8 cellular contexts compared by ENCODE assay signal in genomic region chr18:23003289-23003688, GRCh38.
"Had no signal": no experiment of that assay in that cellular context is flagged by ENCODE, and none has a peak within 500 bp of the region (broad histone marks: within the 10 kb centered on the region; RNA-seq: fewer than 3 reads in every experiment).

No MANE protein-coding gene starts in this region.

- H3K4me3 ChIP-seq: GM23338 had no signal

- H3K4me3 Mint-ChIP-seq: GM23338, H9, IgD-negative memory B cell had no signal

- H3K27me3 Mint-ChIP-seq: IgD-negative memory B cell had no signal

- H3K9me3 Mint-ChIP-seq: GM23338, H9, IgD-negative memory B cell had no signal

- H3K27ac Mint-ChIP-seq: GM23338, IgD-negative memory B cell had no signal

- H3K4me1 Mint-ChIP-seq: GM23338, H9, IgD-negative memory B cell had no signal

- DNase-seq: H9, HCEC 1CT, Karpas-422, KBM-7 had no signal

- FAIRE-seq: H54, HTR-8/SVneo had no signal
